In the genomic region with DNA sequence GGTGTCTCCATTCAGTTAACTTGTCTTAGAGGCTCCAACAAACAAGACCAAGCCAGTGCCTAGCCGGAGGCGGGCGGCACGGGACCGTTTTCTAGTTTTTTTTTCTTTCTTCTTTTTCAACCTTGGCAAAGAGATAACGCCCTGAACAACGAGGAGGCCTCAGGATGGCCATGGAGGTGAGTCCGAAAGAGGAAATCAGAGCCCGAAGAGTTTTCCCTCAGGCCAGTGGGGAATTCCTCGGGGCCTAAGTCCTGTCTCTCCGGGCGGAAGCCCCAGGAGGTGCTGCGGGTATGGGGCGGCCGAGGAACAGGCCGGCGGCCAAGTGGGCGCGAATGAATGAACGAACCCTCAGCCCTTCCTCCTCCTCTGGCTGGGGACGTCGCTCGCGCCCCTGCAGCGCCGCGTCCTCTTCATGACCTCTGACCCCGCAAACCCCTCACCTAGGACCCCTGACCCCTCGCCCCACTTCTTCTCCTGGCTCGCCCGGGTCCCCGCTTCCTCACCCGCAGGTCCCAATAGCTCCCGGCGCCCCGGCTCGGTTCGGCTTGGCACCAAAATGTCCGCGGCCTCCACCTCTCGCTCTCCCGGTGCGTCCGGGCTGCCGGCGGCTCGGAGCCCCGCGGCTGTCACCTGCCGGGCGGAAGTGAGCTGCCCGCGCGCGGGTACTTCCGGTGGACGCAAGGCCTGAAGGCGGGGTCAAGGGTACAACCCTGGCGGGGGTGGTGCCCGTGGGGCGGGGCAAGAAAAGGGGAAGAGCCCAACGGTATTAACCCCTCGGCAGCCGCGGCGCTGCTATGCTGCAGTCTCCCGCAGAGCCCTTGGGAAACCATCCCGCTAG, we compare ENCODE assay signal across 8 cellular contexts. TPM values are rescaled to one million over a fixed set of nuclear protein-coding genes. Genes with fewer than 3 reads are reported as not detected.
A peak's percentile ranks its signal among the peaks of the same experiment; 100 is the strongest.
DNase-seq lines count a peak whose midpoint lies in the region; ATAC-seq and TF ChIP-seq lines count a peak whose summit lies in the region.

A gene (minus strand): TSS at position 650 of the 838 bp plus-strand sequence. CDS start 21,327 bp downstream, outside the sequence.

- H3K27me3 ChIP-seq in DND-41 (ENCODE audit: insufficient read depth, low read length, poor library complexity) = no peaks in the 10 kb centered on the region
- H3K27me3 ChIP-seq in GM23338 (ENCODE audit: insufficient read depth) = no peaks in the 10 kb centered on the region

- peak; percentile 95 for DNase-seq in DND-41
- peak; percentile 99 for DNase-seq in GM23338 (ENCODE audit: low spot score)
- peak; percentile 78 for DNase-seq in LNCaP clone FGC (ENCODE audit: low read depth)
- peak; percentile 98 for DNase-seq in RPMI8226
- DNase-seq in activated T-helper 1 cell treated with anti-CD3 and anti-CD28 coated beads, Interleukin-2, amount 50 U/mL, for 16 hours (ENCODE audit: low read depth in 1 of 2, low spot score in 1 of 2) = peak; percentile 84 to 91
- DNase-seq in fibroblast of gingiva (ENCODE audit: low read depth) = peak; percentile 88
- DNase-seq in naive B cell = peak; percentile 94

- peak within 1 kb of the TSS; percentile 77 for H3K9ac ChIP-seq in DND-41 (ENCODE audit: low read depth, low read length)

- H2AFZ ChIP-seq in DND-41 (ENCODE audit: low read depth, low read length) (peak within 1 kb of the TSS; percentile 88), GM23338 (peak within 1 kb of the TSS; percentile 94)

- H3K4me2 ChIP-seq in DND-41 (ENCODE audit: insufficient read depth, low read length) = peak within 1 kb of the TSS; percentile 75
- H3K4me2 ChIP-seq in GM23338 = peak within 1 kb of the TSS; percentile 98

- H3K4me3 Mint-ChIP-seq in GM23338 (peak within 1 kb of the TSS; percentile 90), naive B cell (peak within 1 kb of the TSS; percentile 87 to 97 (median 96))
- H3K4me3 Mint-ChIP-seq in stimulated activated memory B cell treated with anti-CD40 and anti-IgM and Interleukin-4, amounts not matched to agents 10 μg/mL and 1 μg/mL and 100 μg/mL, for 72 hours = peak within 1 kb of the TSS; percentile 96

- H3K4me1 Mint-ChIP-seq in GM23338 (peaks cover 10% of the 10 kb centered on the region), naive B cell (peaks cover 44 to 65% (median 58%) of the 10 kb centered on the region in 3 donors)
- H3K4me1 Mint-ChIP-seq in stimulated activated memory B cell treated with anti-CD40 and anti-IgM and Interleukin-4, amounts not matched to agents 10 μg/mL and 1 μg/mL and 100 μg/mL, for 72 hours = peaks cover 56% of the 10 kb centered on the region

- ATAC-seq in DND-41 (ENCODE audit: insufficient read depth, low read depth) (peak; percentile 98), GM23338 (peak; percentile 97), naive B cell (ENCODE audit: low read depth in 2 of 2) (peak; percentile 61 to 66)
- ATAC-seq in stimulated activated memory B cell treated with anti-CD40 and anti-IgM and Interleukin-4, amounts not matched to agents 10 μg/mL and 1 μg/mL and 100 μg/mL, for 72 hours = peak; percentile 91

- no peaks in the 10 kb centered on the region for H3K9me3 ChIP-seq in DND-41 (ENCODE audit: insufficient read depth, low read length, severe bottlenecking)

- H3K27ac Mint-ChIP-seq in GM23338 (peak within 1 kb of the TSS; percentile 21), naive B cell (peak within 1 kb of the TSS; percentile 98 to 99 (median 99))
- peak within 1 kb of the TSS; percentile 96 for H3K27ac Mint-ChIP-seq in stimulated activated memory B cell treated with anti-CD40 and anti-IgM and Interleukin-4, amounts not matched to agents 10 μg/mL and 1 μg/mL and 100 μg/mL, for 72 hours

- 0 out of 2 replicates have a peak, but pooled peaks cover 3% of the 10 kb centered on the region for H3F3A ChIP-seq in GM23338 (replicated peaks; ENCODE audit: low read depth)

- TF ChIP-seq CTCF in DND-41 (IDR thresholded peaks at IDR 0.05; ENCODE audit: borderline replicate concordance, extremely low read depth, low read length, poor library complexity, severe bottlenecking) (no peak), GM23338 (conservative IDR thresholded peaks at IDR 0.05; ENCODE audit: low read depth in 2 of 2) (no peak), LNCaP clone FGC (IDR thresholded peaks at IDR 0.05; ENCODE audit: control insufficient read depth, extremely low read depth, insufficient read depth) (no peak)

- H3K36me3 Mint-ChIP-seq in GM23338 (ENCODE audit: low read depth) (no peaks in the 10 kb centered on the region; the same call in 2 of the 3 replicates), naive B cell (peaks cover 0 to 8% of the 10 kb centered on the region in 2 donors)
- H3K36me3 Mint-ChIP-seq in stimulated activated memory B cell treated with anti-CD40 and anti-IgM and Interleukin-4, amounts not matched to agents 10 μg/mL and 1 μg/mL and 100 μg/mL, for 72 hours = peaks cover 23% of the 10 kb centered on the region

- H4K20me1 ChIP-seq in DND-41 (ENCODE audit: insufficient read depth, low read length) (no peaks in the 10 kb centered on the region; the same call in 1 of the 2 replicates), GM23338 (replicated peaks; ENCODE audit: insufficient read depth) (peaks cover 13% of the 10 kb centered on the region)

- no peaks in the 10 kb centered on the region for H3K9me2 ChIP-seq in GM23338 (ENCODE audit: insufficient read depth)

- H3K4me1 ChIP-seq in DND-41 (ENCODE audit: insufficient read depth, low read length) (peaks cover 31% of the 10 kb centered on the region), GM23338 (ENCODE audit: insufficient read depth) (peaks cover 5% of the 10 kb centered on the region)

- H3K27ac ChIP-seq in DND-41 (ENCODE audit: low read length) (peak within 1 kb of the TSS; percentile 67), GM23338 (ENCODE audit: low read depth) (no peak within 1 kb of the TSS)

- H3K4me3 ChIP-seq in DND-41 (ENCODE audit: low read depth in 1 of 2, low read length in 2 of 2) = peak within 1 kb of the TSS; percentile 71 to 94
- peak within 1 kb of the TSS; percentile 96 for H3K4me3 ChIP-seq in GM23338
- H3K4me3 ChIP-seq in LNCaP clone FGC (ENCODE audit: low read depth, low read length) = peak within 1 kb of the TSS; percentile 68

- H3K79me2 ChIP-seq in DND-41 (ENCODE audit: insufficient read depth, low read length) (peaks cover 55% of the 10 kb centered on the region), GM23338 (replicated peaks; ENCODE audit: insufficient read depth) (peaks cover 30% of the 10 kb centered on the region)

- peaks cover 15% of the 10 kb centered on the region; the same call in 1 of the 2 replicates for H3K36me3 ChIP-seq in DND-41 (ENCODE audit: insufficient read depth, low read length)
- no peaks in the 10 kb centered on the region for H3K36me3 ChIP-seq in GM23338 (ENCODE audit: insufficient read depth)

- no peaks in the 10 kb centered on the region for H3K9me3 Mint-ChIP-seq in GM23338
- H3K9me3 Mint-ChIP-seq in naive B cell = no peaks in the 10 kb centered on the region
- no peaks in the 10 kb centered on the region for H3K9me3 Mint-ChIP-seq in stimulated activated memory B cell treated with anti-CD40 and anti-IgM and Interleukin-4, amounts not matched to agents 10 μg/mL and 1 μg/mL and 100 μg/mL, for 72 hours

- peaks cover 6% of the 10 kb centered on the region for H3K27me3 Mint-ChIP-seq in GM23338 (ENCODE audit: insufficient read depth, low read depth, poor library complexity)
- H3K27me3 Mint-ChIP-seq in naive B cell = no peaks in the 10 kb centered on the region
- H3K27me3 Mint-ChIP-seq in stimulated activated memory B cell treated with anti-CD40 and anti-IgM and Interleukin-4, amounts not matched to agents 10 μg/mL and 1 μg/mL and 100 μg/mL, for 72 hours = no peaks in the 10 kb centered on the region

TF ChIP-seq in GM23338, 12 proteins besides CTCF, POLR2A, EP300 and RAD21 (continues in another document):
- TF ChIP-seq POLR2AphosphoS5 (IDR thresholded peaks at IDR 0.05; ENCODE audit: low read depth) (peak; percentile 84), CREB1 (CRISPR knock-in tag; IDR thresholded peaks at IDR 0.05; ENCODE audit: low read depth) (peak; percentile 4; the same call in 1 of the 2 replicates)
- TF ChIP-seq, protein P1, sequence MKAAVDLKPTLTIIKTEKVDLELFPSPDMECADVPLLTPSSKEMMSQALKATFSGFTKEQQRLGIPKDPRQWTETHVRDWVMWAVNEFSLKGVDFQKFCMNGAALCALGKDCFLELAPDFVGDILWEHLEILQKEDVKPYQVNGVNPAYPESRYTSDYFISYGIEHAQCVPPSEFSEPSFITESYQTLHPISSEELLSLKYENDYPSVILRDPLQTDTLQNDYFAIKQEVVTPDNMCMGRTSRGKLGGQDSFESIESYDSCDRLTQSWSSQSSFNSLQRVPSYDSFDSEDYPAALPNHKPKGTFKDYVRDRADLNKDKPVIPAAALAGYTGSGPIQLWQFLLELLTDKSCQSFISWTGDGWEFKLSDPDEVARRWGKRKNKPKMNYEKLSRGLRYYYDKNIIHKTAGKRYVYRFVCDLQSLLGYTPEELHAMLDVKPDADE (IDR thresholded peaks at IDR 0.05) = peak; percentile 58; the same call in 1 of the 2 replicates

RNA-seq across cellular contexts. Expression of the gene that starts here (rescaled TPM):
- 67.5 and 74.4 TPM in 2 replicates for total RNA-seq in GM23338 (2014; rRNA removed; shearing (Covaris generic))
- polyA plus RNA-seq in GM23338 (2016; fragmentation: Nextera tagmentation; extraction: Ambion mirVana) (19.5 TPM in 2 replicates), naive B cell (ENCODE audit: low read depth in 6 of 6) (10 to 100 TPM; 27.4 to 72.0 (median 42.5) TPM)

Comparison
In these comparisons a context has a peak if more than half of its experiments do, and no peak if none do; other contexts are left out.
1. H3K27ac Mint-ChIP-seq: peak in every context shown above with its lines; median percentile 99 in naive B cell; 96 in stimulated activated memory B cell treated with anti-CD40 and anti-IgM and Interleukin-4, amounts not matched to agents 10 μg/mL and 1 μg/mL and 100 μg/mL, for 72 hours; 21 in GM23338.